ENCODE assay signal across 8 cellular contexts in the genomic region with DNA sequence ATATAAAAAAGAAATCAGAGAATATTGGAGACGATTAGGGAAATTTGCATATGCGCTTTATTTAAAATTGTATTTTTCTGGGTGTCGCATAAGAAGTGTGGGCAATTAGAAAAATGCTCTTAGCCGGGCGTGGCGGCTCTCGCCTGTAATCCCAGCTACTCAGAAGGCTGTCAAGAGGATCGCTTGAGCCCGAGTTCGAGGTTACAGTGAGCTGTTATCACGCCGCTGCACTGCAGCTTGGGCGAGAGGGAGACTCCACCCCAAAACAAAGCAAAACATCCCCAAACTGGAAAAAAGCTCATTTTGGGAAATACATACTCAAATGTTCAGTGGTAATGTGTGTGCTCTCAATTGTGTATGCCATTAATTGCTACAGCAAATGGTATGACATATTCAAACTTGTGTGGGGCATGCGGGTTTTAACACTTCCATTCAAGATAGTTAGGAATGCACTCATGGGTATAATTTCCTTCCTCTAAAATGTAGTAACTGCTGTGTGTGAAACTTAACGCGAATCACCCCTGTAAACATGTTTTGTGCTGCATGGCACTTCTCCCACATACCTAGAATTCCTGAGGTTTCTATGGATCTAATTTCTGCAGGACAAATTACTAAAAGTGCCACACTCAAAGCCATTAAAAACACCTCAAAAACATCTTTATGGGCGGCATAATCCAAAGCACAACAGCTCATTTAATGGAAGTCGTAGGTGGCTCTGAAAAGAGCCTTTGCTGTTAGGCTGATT. TPM values are rescaled to one million over a fixed set of nuclear protein-coding genes. Genes with fewer than 3 reads are reported as not detected.
DNase-seq lines count a peak whose midpoint lies in the region; ATAC-seq and TF ChIP-seq lines count a peak whose summit lies in the region.

No MANE protein-coding gene starts in this region.

- POLR2A ChIA-PET in GM10248 (lab: Yijun Ruan, JAX): interaction anchor here (0.6 to 5.8 kb wide), 29 partner anchors 8 to 1860 kb away, joined by 3 to 140 read pairs (median 5); a partner anchor contains a TSS

- H3K27me3 Mint-ChIP-seq in natural killer cell treated with Interleukin-12 subunit alpha and Interleukin-12 subunit beta and Interleukin-15 and Interleukin-18, amount 100 ng/mL, for 72 hours: no peaks in the 10 kb centered on the region

- H3K4me1 Mint-ChIP-seq in natural killer cell treated with Interleukin-12 subunit alpha and Interleukin-12 subunit beta and Interleukin-15 and Interleukin-18, amount 100 ng/mL, for 72 hours (ENCODE audit: low read depth in 2 of 2): peaks cover 46 to 62% of the 10 kb centered on the region in 2 donors

- H3K36me3 Mint-ChIP-seq in natural killer cell treated with Interleukin-12 subunit alpha and Interleukin-12 subunit beta and Interleukin-15 and Interleukin-18, amount 100 ng/mL, for 72 hours: no peaks in the 10 kb centered on the region

- peak overlapping the region; percentile 95 for H3K4me3 Mint-ChIP-seq in natural killer cell treated with Interleukin-12 subunit alpha and Interleukin-12 subunit beta and Interleukin-15 and Interleukin-18, amount 100 ng/mL, for 72 hours

- H3K36me3 ChIP-seq in HUES48 (ENCODE audit: control insufficient read depth, insufficient read depth, low read length): no peaks in the 10 kb centered on the region

- H3K9me3 Mint-ChIP-seq in natural killer cell treated with Interleukin-12 subunit alpha and Interleukin-12 subunit beta and Interleukin-15 and Interleukin-18, amount 100 ng/mL, for 72 hours: no peaks in the 10 kb centered on the region

- CTCF ChIA-PET in GM10248 (lab: Yijun Ruan, JAX): interaction anchor here (0.7 to 11.4 kb wide), 20 partner anchors 8 to 241 kb away, joined by 3 to 136 read pairs (median 4); partner anchors contain the start of gene TRIM38

- DNase-seq in DMS53 treated with DMSO at 0.1 percent for 48 hours (lab: John Stamatoyannopoulos, UW; ENCODE audit: unreplicated experiment) (peak; percentile 75), NCI-H1436 treated with DMSO at 0.1 percent for 48 hours (lab: John Stamatoyannopoulos, UW) (no peak), GM10248 (ENCODE audit: extremely low spot score) (no peak)
- DNase-seq in natural killer cell treated with Interleukin-12 subunit alpha and Interleukin-12 subunit beta and Interleukin-15 and Interleukin-18, amount 100 ng/mL, for 72 hours (ENCODE audit: low spot score): no peak

- TF ChIP-seq CTCF in VCaP (conservative IDR thresholded peaks at IDR 0.05): no peak
- TF ChIP-seq CTCF in GM10248 (IDR thresholded peaks at IDR 0.05; ENCODE audit: control extremely low read depth, extremely low read depth, low read depth, missing control alignments): no peak

- no peaks in the 10 kb centered on the region for H3K9me3 ChIP-seq in HUES48 (ENCODE audit: control insufficient read depth, insufficient read depth, low read length)

- no peaks in the 10 kb centered on the region for H3K27me3 ChIP-seq in HUES48 (ENCODE audit: control insufficient read depth, insufficient read depth, low read length)

- H3K4me1 ChIP-seq in HUES48 (ENCODE audit: control insufficient read depth, insufficient read depth, low read length): peaks cover 41% of the 10 kb centered on the region

- peak overlapping the region; percentile 98 for H3K9ac ChIP-seq in HUES48 (ENCODE audit: low read depth, low read length)

- peak overlapping the region; percentile 99 for H3K27ac Mint-ChIP-seq in natural killer cell treated with Interleukin-12 subunit alpha and Interleukin-12 subunit beta and Interleukin-15 and Interleukin-18, amount 100 ng/mL, for 72 hours

- peak; percentile 11 for ATAC-seq in esophagus mucosa
- peak in 1 of 2 donors; percentile 14 for ATAC-seq in natural killer cell treated with Interleukin-12 subunit alpha and Interleukin-12 subunit beta and Interleukin-15 and Interleukin-18, amount 100 ng/mL, for 72 hours
- ATAC-seq in GM21737 (IDR thresholded peaks at IDR 0.05; ENCODE audit: unreplicated experiment): no peak

- H3K27ac ChIP-seq in HUES48 (ENCODE audit: low read depth, low read length) (peak overlapping the region; percentile 98), VCaP (peak overlapping the region; percentile 74)

- H3K4me3 ChIP-seq in HUES48 (ENCODE audit: low read depth, low read length): peak overlapping the region; percentile 76

RNA-seq across cellular contexts. Expression of gene HFE, which starts 54.7 kb away (rescaled TPM):
- 4.7 TPM for total RNA-seq in esophagus mucosa
- 1 to 10 TPM in 1 of 2 donors, under 1 TPM in 1; 0.62 to 1.5 TPM for total RNA-seq in natural killer cell treated with Interleukin-12 subunit alpha and Interleukin-12 subunit beta and Interleukin-15 and Interleukin-18, amount 100 ng/mL, for 72 hours
